Comparison of ENCODE assay signal across 14 cellular contexts in the genomic region with DNA sequence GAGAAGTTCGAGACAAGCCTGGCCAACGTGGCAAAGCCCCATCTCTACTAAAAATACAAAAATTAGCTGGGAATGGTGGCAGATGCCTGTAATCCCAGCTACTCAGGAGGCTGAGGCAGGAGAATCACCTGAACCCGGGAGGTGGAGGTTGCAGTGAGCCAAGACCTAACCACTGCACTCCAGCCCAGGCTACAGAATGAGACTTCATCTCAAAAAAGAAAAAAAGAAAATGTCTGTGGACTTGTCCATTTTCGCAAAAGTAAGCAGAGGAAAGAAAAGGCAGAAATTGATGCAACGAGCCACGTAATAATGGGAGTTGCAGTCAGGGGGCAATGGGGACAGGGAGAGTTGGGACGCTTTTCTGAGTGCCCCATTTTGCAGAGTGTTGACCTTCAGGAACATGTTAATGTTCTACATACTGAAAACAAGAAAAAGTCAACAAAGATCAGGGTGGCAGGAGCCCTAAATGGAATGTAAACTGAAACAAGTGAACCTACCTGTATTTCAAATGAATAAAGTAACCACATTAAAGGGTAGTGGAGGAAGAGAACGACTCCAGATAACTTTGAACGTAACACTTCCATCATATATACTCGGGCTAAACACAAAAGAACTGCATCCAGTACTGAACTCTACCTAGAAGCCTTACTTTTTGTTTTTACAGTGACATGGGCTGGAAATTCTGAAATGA.
A peak's percentile ranks its signal among the peaks of the same experiment; 100 is the strongest.
DNase-seq lines count a peak whose midpoint lies in the region; FAIRE-seq and TF ChIP-seq lines count a peak whose summit lies in the region.
"Had no signal": no experiment of that assay in that cellular context is flagged by ENCODE, and none has a peak within 500 bp of the region (broad histone marks: within the 10 kb centered on the region; RNA-seq: fewer than 3 reads in every experiment).

No MANE protein-coding gene starts in this region.

- no peaks in the 10 kb centered on the region for H3K36me3 ChIP-seq in BLaER1 treated with 17β-estradiol and CSF1 and Interleukin-3, amounts not matched to agents 10 nM and 100 nM
- H3K36me3 ChIP-seq in Karpas-422 (ENCODE audit: insufficient read depth, low read length) = no peaks in the 10 kb centered on the region
- H3K36me3 ChIP-seq in endothelial cell of umbilical vein (ENCODE audit: control insufficient read depth in 2 of 2, extremely low read depth in 1 of 2, insufficient read depth in 2 of 2, low read length in 2 of 2) = no peaks in the 10 kb centered on the region
- H3K36me3 ChIP-seq in neutrophil = no peaks in the 10 kb centered on the region
- H3K36me3 ChIP-seq in effector memory CD4-positive, alpha-beta T cell (ENCODE audit: control insufficient read depth, insufficient read depth, low read length) = no peaks in the 10 kb centered on the region

- H4K20me1 ChIP-seq in BLaER1 treated with 17β-estradiol and CSF1 and Interleukin-3, amounts not matched to agents 10 nM and 100 nM = no peaks in the 10 kb centered on the region
- no peaks in the 10 kb centered on the region for H4K20me1 ChIP-seq in Karpas-422 (ENCODE audit: insufficient read depth, low read depth, low read length)
- H4K20me1 ChIP-seq in endothelial cell of umbilical vein (replicated peaks; ENCODE audit: control insufficient read depth, extremely low read depth, insufficient read depth, low read length) = no peaks in the 10 kb centered on the region

- H3K9me2 ChIP-seq in Karpas-422 (replicated peaks; ENCODE audit: insufficient read depth, low read length) = no peaks in the 10 kb centered on the region

- H3K9ac ChIP-seq in BLaER1 treated with 17β-estradiol and CSF1 and Interleukin-3, amounts not matched to agents 10 nM and 100 nM = peak overlapping the region in 5 of 11 experiments; percentile 48 to 90 (median 80); a peak in 10 of 22 replicates
- no peak overlapping the region for H3K9ac ChIP-seq in Karpas-422 (ENCODE audit: low read length)
- peak overlapping the region; percentile 49 for H3K9ac ChIP-seq in endothelial cell of umbilical vein (replicated peaks; ENCODE audit: extremely low read depth, insufficient read depth, low read length)

- CTCF ChIA-PET in endothelial cell of umbilical vein (lab: Charles Lee) = interaction anchor here (0.6 to 1.3 kb wide), 3 partner anchors 28 to 227 kb away, joined by 3 to 5 read pairs (median 3); no protein-coding TSS in a partner anchor

- no peak overlapping the region for H3K4me3 ChIP-seq in BLaER1 treated with 17β-estradiol and CSF1 and Interleukin-3, amounts not matched to agents 10 nM and 100 nM
- H3K4me3 ChIP-seq in Karpas-422 (ENCODE audit: low read length) (no peak overlapping the region), endothelial cell of umbilical vein (replicated peaks in 1 of 3; ENCODE audit: insufficient read depth in 1 of 3, low read depth in 1 of 3, low read length in 3 of 3) (peak overlapping the region in 1 of 3 experiments; percentile 33), neutrophil (ENCODE audit: low read depth in 1 of 2, low read length in 1 of 2) (peak overlapping the region; percentile 15 to 45)
- no peak overlapping the region for H3K4me3 ChIP-seq in effector memory CD4-positive, alpha-beta T cell (ENCODE audit: insufficient read depth, low read depth, low read length, poor library complexity, severe bottlenecking)

- H2AFZ ChIP-seq in Karpas-422 (ENCODE audit: low read length) (0 out of 2 replicates have a peak overlapping the region, but pooled peaks have one; percentile 23), endothelial cell of umbilical vein (ENCODE audit: low read depth, low read length) (peak overlapping the region; percentile 85)

- no peaks in the 10 kb centered on the region for H3K9me1 ChIP-seq in endothelial cell of umbilical vein (replicated peaks; ENCODE audit: control insufficient read depth, extremely low read depth, insufficient read depth, low read length)

- no peaks in the 10 kb centered on the region for H3K27me3 ChIP-seq in BLaER1 treated with 17β-estradiol and CSF1 and Interleukin-3, amounts not matched to agents 10 nM and 100 nM
- H3K27me3 ChIP-seq in Karpas-422 (ENCODE audit: low read length) = no peaks in the 10 kb centered on the region
- no peaks in the 10 kb centered on the region for H3K27me3 ChIP-seq in endothelial cell of umbilical vein (ENCODE audit: control insufficient read depth in 2 of 2, insufficient read depth in 2 of 2, low read length in 2 of 2)
- no peaks in the 10 kb centered on the region for H3K27me3 ChIP-seq in neutrophil
- H3K27me3 ChIP-seq in effector memory CD4-positive, alpha-beta T cell (replicated peaks; ENCODE audit: control insufficient read depth, insufficient read depth, low read length, poor library complexity, severe bottlenecking) = no peaks in the 10 kb centered on the region

- no peak for FAIRE-seq in endothelial cell of umbilical vein (lab: Jason Lieb, UNC)
- FAIRE-seq: D721Med had no signal

- peaks cover 0 to 8% (median 0%) of the 10 kb centered on the region in 11 experiments; a peak in 2 of 22 replicates for H3K9me3 ChIP-seq in BLaER1 treated with 17β-estradiol and CSF1 and Interleukin-3, amounts not matched to agents 10 nM and 100 nM (replicated peaks in 1 of 11)
- H3K9me3 ChIP-seq in Karpas-422 (ENCODE audit: low read length) (no peaks in the 10 kb centered on the region), endothelial cell of umbilical vein (replicated peaks; ENCODE audit: control insufficient read depth, insufficient read depth, low read length) (no peaks in the 10 kb centered on the region), neutrophil (no peaks in the 10 kb centered on the region)
- no peaks in the 10 kb centered on the region for H3K9me3 ChIP-seq in effector memory CD4-positive, alpha-beta T cell (ENCODE audit: control insufficient read depth, low read length)

- POLR2A ChIA-PET in endothelial cell of umbilical vein (lab: Charles Lee) = no interaction called here

- TF ChIP-seq POLR2A in endothelial cell of umbilical vein (IDR thresholded peaks at IDR 0.05; ENCODE audit: low read depth, low read length) = no peak

- intact Hi-C loops in endothelial cell of umbilical vein (cut with micrococcal nuclease) = loop anchor here (5.0 to 10.0 kb wide), 2 partner anchors 92 to 740 kb away; a partner anchor contains a TSS

- BruUV-seq in endothelial cell of umbilical vein (replicated peaks; lab: Mats Ljungman, UMichigan) = TSS peak; percentile 86

- no peak for DNase-seq in Karpas-422
- DNase-seq in endothelial cell of umbilical vein (ENCODE audit: low read depth, low spot score) = no peak
- DNase-seq in NCI-H1092 treated with DMSO at 0.1 percent for 48 hours (lab: John Stamatoyannopoulos, UW) = no peak
- DNase-seq in NCI-H1105 treated with DMSO at 0.1 percent for 48 hours (lab: John Stamatoyannopoulos, UW) = no peak
- no peak for DNase-seq in NCI-H524 treated with DMSO at 0.1 percent for 48 hours (lab: John Stamatoyannopoulos, UW)
- DNase-seq in effector memory CD4-positive, alpha-beta T cell = no peak
- DNase-seq: activated CD4-positive, alpha-beta T cell treated with anti-CD3 and anti-CD28 coated beads for 36 hours; activated naive CD4-positive, alpha-beta T cell treated with anti-CD3 and anti-CD28 coated beads for 36 hours; GOT3; NCI-H1694 treated with DMSO at 0.1 percent for 48 hours; NCI-H446 treated with DMSO at 0.1 percent for 48 hours had no signal

- H3K4me2 ChIP-seq in BLaER1 treated with 17β-estradiol and CSF1 and Interleukin-3, amounts not matched to agents 10 nM and 100 nM = peak overlapping the region; percentile 30 to 92 (median 53); a peak in 17 of 22 replicates
- no peak overlapping the region for H3K4me2 ChIP-seq in Karpas-422 (ENCODE audit: low read depth, low read length, poor library complexity, severe bottlenecking)
- H3K4me2 ChIP-seq in endothelial cell of umbilical vein (ENCODE audit: insufficient read depth, low read length) = peak overlapping the region; percentile 76

- peak overlapping the region in 9 of 11 experiments; percentile 35 to 99 (median 75); a peak in 17 of 22 replicates for H3K27ac ChIP-seq in BLaER1 treated with 17β-estradiol and CSF1 and Interleukin-3, amounts not matched to agents 10 nM and 100 nM
- H3K27ac ChIP-seq in Karpas-422 (ENCODE audit: low read length) (no peak overlapping the region), endothelial cell of umbilical vein (ENCODE audit: insufficient read depth, low read depth, low read length) (peak overlapping the region; percentile 90), neutrophil (peak overlapping the region; percentile 92)
- H3K27ac ChIP-seq in effector memory CD4-positive, alpha-beta T cell (ENCODE audit: insufficient read depth, low read length, poor library complexity, severe bottlenecking) = no peak overlapping the region

- TF ChIP-seq CTCF in endothelial cell of umbilical vein (IDR thresholded peaks at IDR 0.05; ENCODE audit: extremely low read depth in 1 of 2, insufficient read depth in 1 of 2, low read depth in 1 of 2, low read length in 2 of 2) = no peak
- no peak for TF ChIP-seq CTCF in neutrophil (IDR thresholded peaks at IDR 0.05)

- H3K79me2 ChIP-seq in Karpas-422 (ENCODE audit: low read length) (no peaks in the 10 kb centered on the region), endothelial cell of umbilical vein (ENCODE audit: control insufficient read depth, insufficient read depth, low read length) (no peaks in the 10 kb centered on the region)

- dilution Hi-C loops in endothelial cell of umbilical vein (cut with MboI; ENCODE audit: extremely low pct_ligation_motif_present, low sequenced_read_pairs) = no loop called here

- peaks cover 4 to 94% (median 19%) of the 10 kb centered on the region in 10 experiments for H3K4me1 ChIP-seq in BLaER1 treated with 17β-estradiol and CSF1 and Interleukin-3, amounts not matched to agents 10 nM and 100 nM
- H3K4me1 ChIP-seq in Karpas-422 (ENCODE audit: low read length) (peaks cover 5% of the 10 kb centered on the region), endothelial cell of umbilical vein (ENCODE audit: control insufficient read depth, extremely low read depth, insufficient read depth, low read length) (peaks cover 20% of the 10 kb centered on the region), neutrophil (ENCODE audit: control insufficient read depth in 1 of 2, insufficient read depth in 1 of 2, low read depth in 1 of 2, low read length in 1 of 2) (peaks cover 33 to 61% of the 10 kb centered on the region in 2 experiments)
- H3K4me1 ChIP-seq in effector memory CD4-positive, alpha-beta T cell (ENCODE audit: control insufficient read depth, insufficient read depth, low read length, poor library complexity, severe bottlenecking) = no peaks in the 10 kb centered on the region

TF ChIP-seq in endothelial cell of umbilical vein, 7 proteins besides CTCF, POLR2A, EP300 and RAD21:
- no peak for TF ChIP-seq MYC (IDR thresholded peaks at IDR 0.05; ENCODE audit: low read depth, low read length)

Comparison
In these comparisons a context has a peak if more than half of its experiments do, and no peak if none do; other contexts are left out.
1. H3K27ac ChIP-seq: peak in BLaER1 treated with 17β-estradiol and CSF1 and Interleukin-3, amounts not matched to agents 10 nM and 100 nM (9 of 11), endothelial cell of umbilical vein (single experiment) and neutrophil (single experiment); none in Karpas-422 (single experiment) and effector memory CD4-positive, alpha-beta T cell (single experiment).
2. H3K4me3 ChIP-seq: peak in neutrophil (2 of 2); none in BLaER1 treated with 17β-estradiol and CSF1 and Interleukin-3, amounts not matched to agents 10 nM and 100 nM (0 of 10), Karpas-422 (single experiment) and effector memory CD4-positive, alpha-beta T cell (single experiment).